Comparison of ENCODE assay signal across 16 cellular contexts in the genomic region with DNA sequence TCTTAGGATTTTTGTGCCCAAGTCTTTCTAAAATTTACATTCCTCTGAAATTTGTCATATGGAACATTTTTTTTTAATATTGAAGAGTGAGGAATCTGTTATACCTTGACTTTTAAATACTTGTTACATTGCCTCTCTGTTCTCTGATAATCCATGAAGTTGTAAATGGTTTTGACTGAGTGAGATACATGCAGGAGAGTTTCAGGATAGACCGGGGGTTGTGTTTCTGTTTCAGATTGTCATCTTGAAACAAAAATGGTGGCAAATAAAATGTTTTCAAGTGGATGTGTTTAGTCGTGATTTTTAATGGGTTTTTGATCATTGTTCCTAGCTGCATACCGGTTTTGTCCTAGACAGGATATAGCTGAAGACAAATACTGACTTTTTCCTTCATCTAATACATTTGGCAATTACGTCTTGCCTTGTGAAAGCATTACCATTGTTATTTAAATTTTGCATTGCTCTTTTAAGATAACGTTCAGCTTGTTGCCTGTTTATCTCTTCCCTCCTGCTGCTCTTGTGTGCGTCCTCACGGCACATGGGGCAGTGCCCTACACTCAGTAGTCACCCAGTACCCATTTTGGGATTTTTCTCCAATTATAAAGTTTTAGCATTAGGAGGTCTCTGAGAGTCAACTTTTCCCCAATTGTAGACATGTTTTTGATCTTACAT.
DNase-seq lines count a peak whose midpoint lies in the region; TF ChIP-seq lines count a peak whose summit lies in the region.
"Had no signal": no experiment of that assay in that cellular context is flagged by ENCODE, and none has a peak within 500 bp of the region (broad histone marks: within the 10 kb centered on the region; RNA-seq: fewer than 3 reads in every experiment).

No MANE protein-coding gene starts in this region.

- no TSS peak for BruUV-seq in A673 (replicated peaks; lab: Mats Ljungman, UMichigan)

- H3K4me3 ChIP-seq in A673 (ENCODE audit: low read depth, low read length, poor library complexity, severe bottlenecking): no peak overlapping the region
- no peak overlapping the region for H3K4me3 ChIP-seq in GM12865 (ENCODE audit: low read depth, low read length)
- no peak overlapping the region for H3K4me3 ChIP-seq in ovary
- H3K4me3 ChIP-seq in prostate gland: no peak overlapping the region
- H3K4me3 ChIP-seq: pancreas, thoracic aorta had no signal

- no peaks in the 10 kb centered on the region for H3K27me3 ChIP-seq in A673 (replicated peaks; ENCODE audit: insufficient read depth, low read depth, low read length, poor library complexity)
- no peaks in the 10 kb centered on the region for H3K27me3 ChIP-seq in ovary
- no peaks in the 10 kb centered on the region for H3K27me3 ChIP-seq in prostate gland (replicated peaks; ENCODE audit: insufficient read depth)
- H3K27me3 ChIP-seq: pancreas had no signal

- H3K27ac ChIP-seq in A673 (ENCODE audit: low read depth, low read length, poor library complexity, severe bottlenecking) (peak overlapping the region; percentile 77), ovary (no peak overlapping the region), prostate gland (no peak overlapping the region)
- H3K27ac ChIP-seq: pancreas, thoracic aorta had no signal

- WGBS in ovary, 3 donors: 44 to 71% (median 53%) methylated on average over 7 of the region's 7 CpGs
- 77% methylated on average over 7 of the region's 7 CpGs for WGBS in prostate gland

- no peaks in the 10 kb centered on the region for H3K36me3 ChIP-seq in A673 (ENCODE audit: insufficient read depth, low read length, poor library complexity, severe bottlenecking)
- no peaks in the 10 kb centered on the region for H3K36me3 ChIP-seq in ovary
- no peaks in the 10 kb centered on the region for H3K36me3 ChIP-seq in prostate gland
- H3K36me3 ChIP-seq: pancreas, thoracic aorta had no signal

- peak; percentile 49 for DNase-seq in A673 (ENCODE audit: low spot score)
- peak; percentile 61 for DNase-seq in GM12865 (ENCODE audit: low read depth)
- peak; percentile 9 for DNase-seq in OCI-M1 (lab: John Stamatoyannopoulos, UW)
- DNase-seq in erythroblast (lab: John Stamatoyannopoulos, UW): peak; percentile 12 to 52
- no peak for DNase-seq in iPS-NIHi11 (ENCODE audit: low spot score)
- no peak for DNase-seq in ovary
- no peak for DNase-seq in AG20443 (ENCODE audit: low spot score)
- no peak for DNase-seq in prostate gland (ENCODE audit: low spot score)
- DNase-seq: activated CD8-positive, alpha-beta memory T cell treated with anti-CD3 and anti-CD28 coated beads for 24 hours; activated naive CD4-positive, alpha-beta T cell; aorta; pancreas; stimulated activated CD4-positive, alpha-beta T cell treated with anti-CD3 and anti-CD28 coated beads, Interleukin-4, amount 100 ng/mL, for 4 hours; stimulated activated CD8-positive, alpha-beta memory T cell treated with anti-CD3 and anti-CD28 coated beads, Interleukin-4, amount 100 ng/mL, for 48 hours; SW 1271 had no signal

- POLR2A ChIA-PET in A673 (lab: Charles Lee; ENCODE audit: low non-redundant PET): no interaction called here

- CTCF ChIA-PET in A673 (lab: Charles Lee): no interaction called here

- no peak for TF ChIP-seq POLR2A in erythroblast (IDR thresholded peaks at IDR 0.05; ENCODE audit: low read length)
- TF ChIP-seq POLR2A in ovary (IDR thresholded peaks at IDR 0.05): no peak
- no peak for TF ChIP-seq POLR2A in prostate gland (IDR thresholded peaks at IDR 0.05)

- H3K4me1 ChIP-seq in A673 (ENCODE audit: insufficient read depth, low read length, poor library complexity, severe bottlenecking) (peaks cover 60% of the 10 kb centered on the region), ovary (ENCODE audit: insufficient read depth) (peaks cover 10% of the 10 kb centered on the region), prostate gland (replicated peaks) (peaks cover 5% of the 10 kb centered on the region)
- H3K4me1 ChIP-seq: pancreas had no signal

- no peaks in the 10 kb centered on the region for H3K9me3 ChIP-seq in A673 (ENCODE audit: low read depth, low read length, poor library complexity, severe bottlenecking)
- H3K9me3 ChIP-seq in ovary: no peaks in the 10 kb centered on the region
- no peaks in the 10 kb centered on the region for H3K9me3 ChIP-seq in prostate gland
- H3K9me3 ChIP-seq: pancreas, thoracic aorta had no signal

- intact Hi-C loops in A673 (cut with micrococcal nuclease; ENCODE audit: unreplicated experiment): loop anchor here (10.0 kb wide), 2 partner anchors 119 to 389 kb away; no protein-coding TSS in a partner anchor
- intact Hi-C loops in ovary (cut with DNase I): no loop called here
- intact Hi-C loops in prostate gland (cut with DNase I): no loop called here

- TF ChIP-seq CTCF in A673 (conservative IDR thresholded peaks at IDR 0.05; ENCODE audit: low read depth, low read length): no peak
- TF ChIP-seq CTCF in GM12865 (IDR thresholded peaks at IDR 0.05; ENCODE audit: insufficient read depth, low read depth, low read length, missing control alignments): no peak
- no peak for TF ChIP-seq CTCF in ovary (IDR thresholded peaks at IDR 0.05)
- TF ChIP-seq CTCF in prostate gland (IDR thresholded peaks at IDR 0.05): no peak

- TF ChIP-seq EP300 in ovary (IDR thresholded peaks at IDR 0.05): no peak

Comparison
In these comparisons a context has a peak if more than half of its experiments do, and no peak if none do; other contexts are left out.
1. DNase-seq: peak in A673 (single experiment), GM12865 (single experiment), OCI-M1 (single experiment) and erythroblast (2 of 2); none in iPS-NIHi11 (single experiment), ovary (0 of 5), AG20443 (single experiment) and prostate gland (single experiment).